Comparison of ENCODE assay signal across 18 cellular contexts in the genomic region with DNA sequence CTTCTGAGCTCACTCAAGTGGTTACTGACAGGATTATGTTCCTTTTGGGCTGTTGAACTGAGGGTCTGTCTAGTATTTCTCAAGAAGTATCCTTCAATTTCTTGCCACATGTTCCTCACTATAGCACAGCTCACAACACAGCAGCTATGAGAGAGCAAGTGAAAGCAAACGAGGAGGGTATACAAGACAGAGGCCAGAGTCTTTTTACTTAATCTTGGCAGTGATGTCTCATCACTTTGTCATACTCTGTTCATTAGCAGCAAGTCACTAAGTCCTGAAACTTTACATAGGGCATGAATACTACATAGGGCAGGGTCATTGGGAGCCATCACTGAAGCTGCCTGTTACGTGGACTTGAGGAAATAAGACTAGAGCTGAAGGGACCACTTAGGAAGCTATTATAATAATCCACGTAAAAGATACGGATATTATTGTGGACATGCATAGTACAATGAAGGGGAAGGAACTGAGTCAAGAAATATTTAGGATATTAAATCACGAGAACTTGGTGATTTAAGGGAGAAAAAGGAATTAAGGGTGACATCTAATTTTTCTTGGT.
DNase-seq lines count a peak whose midpoint lies in the region; ATAC-seq and TF ChIP-seq lines count a peak whose summit lies in the region.
"Had no signal": no experiment of that assay in that cellular context is flagged by ENCODE, and none has a peak within 500 bp of the region (broad histone marks: within the 10 kb centered on the region; RNA-seq: fewer than 3 reads in every experiment).

No MANE protein-coding gene starts in this region.

- no peaks in the 10 kb centered on the region for H3K9me3 ChIP-seq in CD8-positive, alpha-beta T cell (ENCODE audit: low read length)
- H3K9me3 ChIP-seq in GM23248 (ENCODE audit: low read depth) (no peaks in the 10 kb centered on the region), Karpas-422 (ENCODE audit: low read length) (no peaks in the 10 kb centered on the region), Caco-2 (no peaks in the 10 kb centered on the region)
- H3K9me3 ChIP-seq: SJSA1, thoracic aorta had no signal

- peaks cover 2% of the 10 kb centered on the region for H3K36me3 ChIP-seq in CD8-positive, alpha-beta T cell (ENCODE audit: insufficient read depth, low read length)
- H3K36me3 ChIP-seq in GM23248 (ENCODE audit: low read depth) (peaks cover 27% of the 10 kb centered on the region), Karpas-422 (ENCODE audit: insufficient read depth, low read length) (peaks cover 19% of the 10 kb centered on the region; the same call in 1 of the 2 replicates), Caco-2 (ENCODE audit: control insufficient read depth, insufficient read depth, low read length) (no peaks in the 10 kb centered on the region)
- H3K36me3 ChIP-seq: thoracic aorta had no signal

- H3K4me1 Mint-ChIP-seq in CD8-positive, alpha-beta T cell (ENCODE audit: low read depth) = peaks cover 52% of the 10 kb centered on the region
- H3K4me1 Mint-ChIP-seq in Caco-2 (ENCODE audit: low read depth, unreplicated experiment) = peaks cover 9% of the 10 kb centered on the region

- CTCF ChIA-PET in CD8-positive, alpha-beta T cell (lab: Charles Lee) = interaction anchor here (0.6 to 1.6 kb wide), 5 partner anchors 9 to 279 kb away, joined by 3 to 4 read pairs (median 4); no protein-coding TSS in a partner anchor
- CTCF ChIA-PET in Caco-2 (lab: Charles Lee) = no interaction called here

- H3K36me3 Mint-ChIP-seq in CD8-positive, alpha-beta T cell = peaks cover 41% of the 10 kb centered on the region
- H3K36me3 Mint-ChIP-seq in Caco-2 (ENCODE audit: insufficient read depth, unreplicated experiment) = peaks cover 9% of the 10 kb centered on the region

- H3F3A ChIP-seq in GM23248 (ENCODE audit: insufficient read depth) = peaks cover 20% of the 10 kb centered on the region

- no peak for ATAC-seq in CD8-positive, alpha-beta T cell
- ATAC-seq in GM18517 (IDR thresholded peaks at IDR 0.05; ENCODE audit: unreplicated experiment) = no peak
- ATAC-seq: Panc1; stimulated activated memory B cell treated with anti-CD40 and anti-IgM and Interleukin-4, amounts not matched to agents 10 μg/mL and 1 μg/mL and 100 μg/mL, for 72 hours had no signal

- no peak overlapping the region for H2AFZ ChIP-seq in GM23248
- no peak overlapping the region for H2AFZ ChIP-seq in Karpas-422 (ENCODE audit: low read length)

- BruUV-seq in Caco-2 (replicated peaks; lab: Mats Ljungman, UMichigan) = no TSS peak

- H3K9me2 ChIP-seq in GM23248 (ENCODE audit: insufficient read depth) (no peaks in the 10 kb centered on the region), Karpas-422 (replicated peaks; ENCODE audit: insufficient read depth, low read length) (peaks cover 8% of the 10 kb centered on the region; the same call in 1 of the 2 replicates)

- H3K4me3 ChIP-seq in CD8-positive, alpha-beta T cell (ENCODE audit: low read depth, low read length) = no peak overlapping the region
- H3K4me3 ChIP-seq in GM23248 (no peak overlapping the region), foreskin fibroblast (ENCODE audit: low read depth in 1 of 2, low read length in 2 of 2) (no peak overlapping the region), Karpas-422 (ENCODE audit: low read length) (no peak overlapping the region), Caco-2 (ENCODE audit: low read depth, low read length) (no peak overlapping the region)
- H3K4me3 ChIP-seq: SJSA1, skin epidermis, thoracic aorta had no signal

- WGBS in GM23248 (ENCODE audit: low coverage in 1 of 2, low lambda C conversion rate in 2 of 2, missing lambda C conversion rate in 2 of 2), 2 experiments = 74% methylated on average over 5 of the region's 5 CpGs

- no peaks in the 10 kb centered on the region for H3K27me3 Mint-ChIP-seq in CD8-positive, alpha-beta T cell (ENCODE audit: low read depth)
- no peaks in the 10 kb centered on the region for H3K27me3 Mint-ChIP-seq in Caco-2 (ENCODE audit: insufficient read depth, unreplicated experiment)
- H3K27me3 Mint-ChIP-seq: stimulated activated memory B cell treated with anti-CD40 and anti-IgM and Interleukin-4, amounts not matched to agents 10 μg/mL and 1 μg/mL and 100 μg/mL, for 72 hours had no signal

- DNase-seq in CD8-positive, alpha-beta T cell = no peak
- DNase-seq in GM23248 = peak; percentile 46
- peak; percentile 14 for DNase-seq in amniotic epithelial cell (ENCODE audit: low read depth)
- peak; percentile 17 to 43 for DNase-seq in foreskin fibroblast
- no peak for DNase-seq in Karpas-422
- DNase-seq in Caco-2 = no peak
- DNase-seq: activated CD4-positive, alpha-beta T cell treated with anti-CD3 and anti-CD28 coated beads, Interleukin-2, amount 50 U/mL, for 1 hour; amygdala; central memory CD4-positive, alpha-beta T cell; NCI-H1092 treated with DMSO at 0.1 percent for 48 hours; NCI-H2029 had no signal

- POLR2A ChIA-PET in CD8-positive, alpha-beta T cell (lab: Charles Lee) = interaction anchor here (0.6 to 1.6 kb wide), 3 partner anchors 10 to 227 kb away, joined by 4 to 5 read pairs (median 4); no protein-coding TSS in a partner anchor
- POLR2A ChIA-PET in Caco-2 (lab: Charles Lee) = no interaction called here

- peak overlapping the region; percentile 28 for H3K27ac Mint-ChIP-seq in CD8-positive, alpha-beta T cell
- no peak overlapping the region for H3K27ac Mint-ChIP-seq in Caco-2 (ENCODE audit: unreplicated experiment)
- H3K27ac Mint-ChIP-seq: T-helper 1 cell treated with Interleukin-12 subunit alpha and Interleukin-12 subunit beta and Interleukin-4 antibody, amounts not matched to agents 30 μg/mL and 1 μg/mL, for 36 hours had no signal

- H3K4me1 ChIP-seq in CD8-positive, alpha-beta T cell (ENCODE audit: insufficient read depth, low read length) = no peaks in the 10 kb centered on the region
- peaks cover 33% of the 10 kb centered on the region for H3K4me1 ChIP-seq in GM23248 (ENCODE audit: insufficient read depth)
- no peaks in the 10 kb centered on the region for H3K4me1 ChIP-seq in Karpas-422 (ENCODE audit: low read length)
- H3K4me1 ChIP-seq in Caco-2 = no peaks in the 10 kb centered on the region

- H3K79me2 ChIP-seq in GM23248 (ENCODE audit: insufficient read depth) (peaks cover 68% of the 10 kb centered on the region), Karpas-422 (ENCODE audit: low read length) (peaks cover 43% of the 10 kb centered on the region)

- in situ Hi-C loops in GM23248 (cut with MboI) = no loop called here

- no peaks in the 10 kb centered on the region for H3K27me3 ChIP-seq in CD8-positive, alpha-beta T cell (ENCODE audit: insufficient read depth, low read length)
- H3K27me3 ChIP-seq in GM23248 (replicated peaks; ENCODE audit: insufficient read depth) (no peaks in the 10 kb centered on the region), Karpas-422 (ENCODE audit: low read length) (no peaks in the 10 kb centered on the region), Caco-2 (replicated peaks; ENCODE audit: control insufficient read depth, insufficient read depth, low read length) (no peaks in the 10 kb centered on the region)
- H3K27me3 ChIP-seq: SJSA1 had no signal

- no peaks in the 10 kb centered on the region for H4K20me1 ChIP-seq in GM23248 (ENCODE audit: insufficient read depth)
- H4K20me1 ChIP-seq in Karpas-422 (ENCODE audit: insufficient read depth, low read depth, low read length) = no peaks in the 10 kb centered on the region

- no peaks in the 10 kb centered on the region for H3K9me3 Mint-ChIP-seq in CD8-positive, alpha-beta T cell
- H3K9me3 Mint-ChIP-seq in Caco-2 (ENCODE audit: unreplicated experiment) = no peaks in the 10 kb centered on the region
- H3K9me3 Mint-ChIP-seq: stimulated activated memory B cell treated with anti-CD40 and anti-IgM and Interleukin-4, amounts not matched to agents 10 μg/mL and 1 μg/mL and 100 μg/mL, for 72 hours; T-helper 1 cell treated with Interleukin-12 subunit alpha and Interleukin-12 subunit beta and Interleukin-4 antibody, amounts not matched to agents 30 μg/mL and 1 μg/mL, for 36 hours had no signal

- no peak for TF ChIP-seq CTCF in CD8-positive, alpha-beta T cell (IDR thresholded peaks at IDR 0.05)
- TF ChIP-seq CTCF in foreskin fibroblast (IDR thresholded peaks at IDR 0.05; ENCODE audit: low read depth, low read length) = no peak
- TF ChIP-seq CTCF in Caco-2 (IDR thresholded peaks at IDR 0.05; ENCODE audit: insufficient read depth in 1 of 2, low read depth in 1 of 2, low read length in 1 of 2, severe bottlenecking in 1 of 2, unreplicated experiment in 1 of 2) = no peak

- H3K9ac ChIP-seq in GM23248 (no peak overlapping the region), Karpas-422 (ENCODE audit: low read length) (no peak overlapping the region)

- no peak overlapping the region for H3K4me3 Mint-ChIP-seq in CD8-positive, alpha-beta T cell
- no peak overlapping the region for H3K4me3 Mint-ChIP-seq in Caco-2 (ENCODE audit: unreplicated experiment)
- H3K4me3 Mint-ChIP-seq: stimulated activated memory B cell treated with anti-CD40 and anti-IgM and Interleukin-4, amounts not matched to agents 10 μg/mL and 1 μg/mL and 100 μg/mL, for 72 hours; T-helper 1 cell treated with Interleukin-12 subunit alpha and Interleukin-12 subunit beta and Interleukin-4 antibody, amounts not matched to agents 30 μg/mL and 1 μg/mL, for 36 hours had no signal

- H3K4me2 ChIP-seq in GM23248 (ENCODE audit: unreplicated experiment) (no peak overlapping the region), Karpas-422 (ENCODE audit: low read depth, low read length, poor library complexity, severe bottlenecking) (no peak overlapping the region)

- no peak overlapping the region for H3K27ac ChIP-seq in CD8-positive, alpha-beta T cell (ENCODE audit: low read depth, low read length)
- H3K27ac ChIP-seq in GM23248 (no peak overlapping the region), Karpas-422 (ENCODE audit: low read length) (no peak overlapping the region)
- H3K27ac ChIP-seq: SJSA1, skin epidermis, thoracic aorta had no signal

- intact Hi-C loops in CD8-positive, alpha-beta T cell (cut with DNase I, micrococcal nuclease) = loop anchor here in 1 of 2 experiments (2.0 kb wide), 1 partner anchor 13 kb away; no protein-coding TSS in a partner anchor
- intact Hi-C loops in Caco-2 (cut with micrococcal nuclease; ENCODE audit: unreplicated experiment) = no loop called here

Comparison
In these comparisons a context has a peak if more than half of its experiments do, and no peak if none do; other contexts are left out.
1. DNase-seq: peak in GM23248 (single experiment), amniotic epithelial cell (single experiment) and foreskin fibroblast (2 of 2); none in CD8-positive, alpha-beta T cell (0 of 7), Karpas-422 (single experiment) and Caco-2 (0 of 2).